10 cellular contexts compared by ENCODE assay signal in the genomic region with DNA sequence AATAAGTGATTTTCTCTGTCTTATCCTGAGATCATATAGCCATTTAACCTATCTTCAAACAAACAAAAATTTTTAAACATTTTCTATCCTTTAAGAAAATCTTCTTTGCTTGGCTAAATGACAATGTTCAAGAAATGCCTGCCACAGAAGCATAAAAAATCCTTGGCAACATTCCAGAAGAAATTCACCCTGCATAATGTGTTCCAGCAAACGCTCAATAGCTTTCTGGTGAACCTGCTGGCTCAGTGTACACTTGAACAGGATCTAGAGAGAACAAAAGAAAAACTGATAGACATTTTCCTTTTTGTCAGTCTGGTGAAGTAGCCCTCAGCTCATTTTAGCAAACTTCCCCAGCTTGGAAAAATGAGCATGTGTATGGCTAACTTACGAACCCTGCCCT. TPM values are rescaled to one million over a fixed set of nuclear protein-coding genes. Genes with fewer than 3 reads are reported as not detected.
DNase-seq lines count a peak whose midpoint lies in the region; ATAC-seq, FAIRE-seq and TF ChIP-seq lines count a peak whose summit lies in the region.
"Had no signal": no experiment of that assay in that cellular context is flagged by ENCODE, and none has a peak within 500 bp of the region (broad histone marks: within the 10 kb centered on the region; RNA-seq: fewer than 3 reads in every experiment).

No MANE protein-coding gene starts in this region.

- H3K27ac ChIP-seq in VCaP (peak overlapping the region; percentile 95), kidney (ENCODE audit: low read depth in 2 of 2, low read length in 2 of 2) (no peak overlapping the region), thymus (ENCODE audit: low read depth) (peak overlapping the region; percentile 12)

- no peak overlapping the region for H3K4me3 ChIP-seq in kidney (ENCODE audit: low read length in 2 of 2)
- H3K4me3 ChIP-seq in thymus (ENCODE audit: low read length), result no peak overlapping the region

- FAIRE-seq in kidney (lab: Jason Lieb, UNC), result peak; percentile 77

- H3K27me3 ChIP-seq in thymus (ENCODE audit: control insufficient read depth, insufficient read depth), result no peaks in the 10 kb centered on the region

- TF ChIP-seq CTCF in VCaP (conservative IDR thresholded peaks at IDR 0.05), result no peak
- no peak for TF ChIP-seq CTCF in kidney (IDR thresholded peaks at IDR 0.05; ENCODE audit: borderline replicate concordance, extremely low read depth, insufficient read depth)

- H3K9ac ChIP-seq in kidney (ENCODE audit: low read length in 2 of 2), result no peak overlapping the region

- WGBS in thymus, result 91% methylated on average over 2 of the region's 2 CpGs

- H3K9me3 ChIP-seq in kidney (ENCODE audit: control insufficient read depth in 1 of 2, low read length in 2 of 2) (no peaks in the 10 kb centered on the region), thymus (ENCODE audit: control insufficient read depth) (no peaks in the 10 kb centered on the region)

- no peaks in the 10 kb centered on the region for H3K36me3 ChIP-seq in kidney (ENCODE audit: control insufficient read depth in 1 of 2, insufficient read depth in 2 of 2, low read length in 2 of 2)
- H3K36me3 ChIP-seq in thymus (ENCODE audit: control insufficient read depth, insufficient read depth), result no peaks in the 10 kb centered on the region

- H3K4me1 ChIP-seq in kidney (ENCODE audit: control insufficient read depth in 1 of 2, insufficient read depth in 1 of 2, low read depth in 1 of 2, low read length in 2 of 2), result peaks cover 0 to 8% of the 10 kb centered on the region in 2 donors
- H3K4me1 ChIP-seq in thymus (ENCODE audit: control insufficient read depth, insufficient read depth, low read length), result no peaks in the 10 kb centered on the region

- intact Hi-C loops in kidney (cut with DNase I), result no loop called here

- ATAC-seq in HG03097 (IDR thresholded peaks at IDR 0.05; ENCODE audit: low FRiP score, unreplicated experiment) (no peak), GM21619 (IDR thresholded peaks at IDR 0.05; ENCODE audit: unreplicated experiment) (no peak)
- ATAC-seq: WTC11 had no signal

- DNase-seq in NCI-H2107 treated with DMSO at 0.1 percent for 48 hours (lab: John Stamatoyannopoulos, UW; ENCODE audit: unreplicated experiment) (peak; percentile 59), NCI-H2107 (lab: John Stamatoyannopoulos, UW) (no peak), kidney (no peak), AML-193 (lab: John Stamatoyannopoulos, UW) (no peak)
- DNase-seq: foreskin melanocyte had no signal

RNA-seq across cellular contexts. Expression of a gene that starts 51.0 kb away (rescaled TPM):
- 87.7 TPM for total RNA-seq in kidney
- 9.3 TPM for polyA plus RNA-seq in kidney (ENCODE audit: insufficient read depth, low read depth, low replicate concordance)
- 23.8 TPM for polyA plus RNA-seq in thymus

Comparison
In these comparisons a context has a peak if more than half of its experiments do, and no peak if none do; other contexts are left out.
1. H3K27ac ChIP-seq: peak in VCaP (single experiment) and thymus (single experiment); none in kidney (0 of 2).